Comparison of ENCODE assay signal across 14 cellular contexts in genomic region chr11:11980841-11981308, GRCh38. TPM values are rescaled to one million over a fixed set of nuclear protein-coding genes. Genes with fewer than 3 reads are reported as not detected.
DNase-seq lines count a peak whose midpoint lies in the region; ATAC-seq and TF ChIP-seq lines count a peak whose summit lies in the region.
"Had no signal": no experiment of that assay in that cellular context is flagged by ENCODE, and none has a peak within 500 bp of the region (broad histone marks: within the 10 kb centered on the region; RNA-seq: fewer than 3 reads in every experiment).

No MANE protein-coding gene starts in this region.

- H3K9me3 ChIP-seq in heart right ventricle (no peaks in the 10 kb centered on the region), mesenchymal stem cell (ENCODE audit: control insufficient read depth, low read length) (peaks cover 4% of the 10 kb centered on the region)
- H3K9me3 ChIP-seq: spleen had no signal

- H3K9ac ChIP-seq in mesenchymal stem cell (ENCODE audit: low read length) = no peak overlapping the region
- H3K9ac ChIP-seq: neural progenitor cell had no signal

- H3K4me1 ChIP-seq in heart right ventricle (peaks cover 70 to 99% (median 85%) of the 10 kb centered on the region in 9 donors), mesenchymal stem cell (ENCODE audit: control insufficient read depth, insufficient read depth, low read depth, low read length) (peaks cover 47% of the 10 kb centered on the region)

- no peak overlapping the region for H3K4me3 ChIP-seq in heart right ventricle
- H3K4me3 ChIP-seq in coronary artery = no peak overlapping the region
- H3K4me3 ChIP-seq in mesenchymal stem cell (ENCODE audit: insufficient read depth in 1 of 2, low read depth in 1 of 2, low read length in 2 of 2) = no peak overlapping the region
- H3K4me3 ChIP-seq: neural progenitor cell, spleen had no signal

- peak overlapping the region; percentile 75 to 97 for H3K18ac ChIP-seq in mesenchymal stem cell (ENCODE audit: low read depth in 1 of 2, low read length in 2 of 2)

- no peak overlapping the region for H2BK15ac ChIP-seq in mesenchymal stem cell (ENCODE audit: low read depth, poor library complexity, severe bottlenecking)

- H3K4ac ChIP-seq in mesenchymal stem cell (ENCODE audit: low read depth in 1 of 2, low read length in 2 of 2) = peak overlapping the region; percentile 36 to 44

- H3K14ac ChIP-seq in mesenchymal stem cell (ENCODE audit: low read length in 2 of 2) = no peak overlapping the region

- DNase-seq in heart right ventricle = no peak
- no peak for DNase-seq in left ventricle myocardium superior
- no peak for DNase-seq in coronary artery (ENCODE audit: low spot score)
- DNase-seq in mesenchymal stem cell = peak; percentile 65
- DNase-seq in GF-D8 (lab: John Stamatoyannopoulos, UW) = no peak
- DNase-seq in DMS79 treated with DMSO at 0.1 percent for 48 hours (lab: John Stamatoyannopoulos, UW) = no peak
- DNase-seq: activated CD4-positive, alpha-beta T cell treated with anti-CD3 and anti-CD28 coated beads, Interleukin-2, amount 10 ng/mL, durations not matched to agents 7 days and 5 days; COR-L47; OCI-M1; spleen; T-helper 2 cell had no signal

- peak overlapping the region in 1 of 2 experiments; percentile 67 for H2BK12ac ChIP-seq in mesenchymal stem cell (ENCODE audit: low read length in 2 of 2)

- intact Hi-C loops in heart right ventricle (cut with DNase I) (no loop called here), left ventricle myocardium superior (cut with micrococcal nuclease) (no loop called here)

- no peak overlapping the region for H2BK5ac ChIP-seq in mesenchymal stem cell (ENCODE audit: low read depth, low read length, poor library complexity, severe bottlenecking)

- H3K36me3 ChIP-seq in heart right ventricle (no peaks in the 10 kb centered on the region), mesenchymal stem cell (ENCODE audit: control insufficient read depth in 1 of 2, insufficient read depth in 2 of 2, low read depth in 1 of 2, low read length in 2 of 2) (peaks cover 0 to 32% of the 10 kb centered on the region in 2 experiments)
- H3K36me3 ChIP-seq: neural progenitor cell, spleen had no signal

- peak overlapping the region; percentile 3 for H4K8ac ChIP-seq in mesenchymal stem cell (ENCODE audit: low read length)

- WGBS in heart right ventricle, 2 donors = 77% methylated on average over 3 of the region's 3 CpGs
- 38% methylated on average over 3 of the region's 3 CpGs for WGBS in mesenchymal stem cell

- H3K27ac ChIP-seq in heart right ventricle (peak overlapping the region; percentile 76 to 92 (median 86)), coronary artery (peak overlapping the region; percentile 80 to 93), mesenchymal stem cell (ENCODE audit: low read length, poor library complexity, severe bottlenecking) (peak overlapping the region; percentile 55)
- H3K27ac ChIP-seq: neural progenitor cell had no signal

- no peak overlapping the region for H3K23ac ChIP-seq in mesenchymal stem cell (ENCODE audit: low read length in 2 of 2)

- ATAC-seq in heart right ventricle (no peak), left ventricle myocardium superior (no peak), GM21423 (IDR thresholded peaks at IDR 0.05; ENCODE audit: unreplicated experiment) (no peak), GM18858 (IDR thresholded peaks at IDR 0.05; ENCODE audit: unreplicated experiment) (no peak)

- peak overlapping the region; percentile 8 for H2AK5ac ChIP-seq in mesenchymal stem cell (ENCODE audit: low read length, severe bottlenecking)

- H4K91ac ChIP-seq in mesenchymal stem cell (ENCODE audit: low read length) = peak overlapping the region; percentile 30

- no peak overlapping the region for H3K4me2 ChIP-seq in mesenchymal stem cell (ENCODE audit: low read length, poor library complexity, severe bottlenecking)
- H3K4me2 ChIP-seq: neural progenitor cell had no signal

- no peak overlapping the region for H2AFZ ChIP-seq in mesenchymal stem cell (ENCODE audit: low read depth, low read length)
- H2AFZ ChIP-seq: neural progenitor cell had no signal

- H3K79me1 ChIP-seq in mesenchymal stem cell (replicated peaks; ENCODE audit: low read length, poor library complexity, severe bottlenecking) = peaks cover 20% of the 10 kb centered on the region

- no peak for TF ChIP-seq CTCF in heart right ventricle (IDR thresholded peaks at IDR 0.05)
- TF ChIP-seq CTCF in coronary artery (IDR thresholded peaks at IDR 0.05) = no peak

- peak overlapping the region; percentile 44 for H2BK120ac ChIP-seq in mesenchymal stem cell (ENCODE audit: low read depth, low read length)

- H3K27me3 ChIP-seq in heart right ventricle (no peaks in the 10 kb centered on the region), mesenchymal stem cell (ENCODE audit: control insufficient read depth in 1 of 2, insufficient read depth in 1 of 2, low read length in 2 of 2) (no peaks in the 10 kb centered on the region)
- H3K27me3 ChIP-seq: neural progenitor cell, spleen had no signal

RNA-seq across cellular contexts. Expression of gene DKK3, which starts 27.6 kb away (rescaled TPM):
- total RNA-seq in heart right ventricle (1,000 to 10,000 TPM in 1 of 10 donors, 100 to 1,000 TPM in 9; 314 to 1,034 (median 652) TPM), left ventricle myocardium superior (657 TPM)
- polyA plus RNA-seq in heart right ventricle = 100 to 1,000 TPM; 113 to 254 TPM
- polyA plus RNA-seq in mesenchymal stem cell (2013, experiment 1 of 2) = 686 TPM
- polyA plus RNA-seq in mesenchymal stem cell (2013, experiment 2 of 2) = 701 TPM
- total RNA-seq: activated CD4-positive, alpha-beta T cell treated with anti-CD3 and anti-CD28 coated beads, Interleukin-2, amount 10 ng/mL, durations not matched to agents 7 days and 5 days had no signal
